Comparison of ENCODE assay signal across 11 cellular contexts in the genomic region with DNA sequence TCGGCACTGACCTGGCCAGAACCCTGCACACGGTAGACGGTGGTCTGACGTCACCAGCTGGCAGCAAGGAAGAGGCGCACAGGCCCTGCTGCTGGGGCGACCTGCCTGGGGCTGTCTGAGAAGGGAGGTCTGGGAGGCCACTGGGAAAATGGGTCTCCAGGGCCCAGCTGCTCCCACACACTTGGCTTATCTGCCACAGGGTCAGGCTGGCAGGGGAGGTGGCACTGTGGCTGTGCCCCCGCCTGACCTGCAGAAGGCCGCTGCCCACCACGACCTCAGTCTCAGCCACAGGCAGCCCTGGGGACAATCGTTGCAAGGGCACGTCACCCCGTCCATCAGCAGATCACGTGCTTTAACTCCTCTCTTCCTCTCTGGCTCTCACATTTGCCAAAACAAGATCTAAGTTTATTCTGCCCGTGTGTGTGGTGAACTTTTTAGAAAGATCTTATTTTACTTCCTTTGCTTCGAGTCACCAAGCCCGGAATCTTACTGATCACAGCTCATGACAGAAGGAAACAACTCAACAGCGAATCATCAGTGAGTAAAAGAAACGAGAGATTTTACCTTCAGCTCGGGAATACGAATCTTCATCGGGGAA. TPM values are rescaled to one million over a fixed set of nuclear protein-coding genes. Genes with fewer than 3 reads are reported as not detected.
DNase-seq lines count a peak whose midpoint lies in the region; ATAC-seq lines count a peak whose summit lies in the region.
"Had no signal": no experiment of that assay in that cellular context is flagged by ENCODE, and none has a peak within 500 bp of the region (broad histone marks: within the 10 kb centered on the region; RNA-seq: fewer than 3 reads in every experiment).

No MANE protein-coding gene starts in this region.

- H3K27me3 ChIP-seq in effector memory CD4-positive, alpha-beta T cell (replicated peaks; ENCODE audit: control insufficient read depth, insufficient read depth, low read length, poor library complexity, severe bottlenecking), result no peaks in the 10 kb centered on the region

- H3K36me3 ChIP-seq in effector memory CD4-positive, alpha-beta T cell (ENCODE audit: control insufficient read depth, insufficient read depth, low read length), result no peaks in the 10 kb centered on the region

- no peaks in the 10 kb centered on the region for H3K4me1 ChIP-seq in effector memory CD4-positive, alpha-beta T cell (ENCODE audit: control insufficient read depth, insufficient read depth, low read length, poor library complexity, severe bottlenecking)

- H3K4me3 ChIP-seq in effector memory CD4-positive, alpha-beta T cell (ENCODE audit: insufficient read depth, low read depth, low read length, poor library complexity, severe bottlenecking), result no peak overlapping the region

- no peak overlapping the region for H3K27ac ChIP-seq in effector memory CD4-positive, alpha-beta T cell (ENCODE audit: insufficient read depth, low read length, poor library complexity, severe bottlenecking)

- no peak for ATAC-seq in HG03139 (IDR thresholded peaks at IDR 0.05; ENCODE audit: unreplicated experiment)
- ATAC-seq in HG02678 (IDR thresholded peaks at IDR 0.05; ENCODE audit: unreplicated experiment), result no peak

- DNase-seq in AG08396 (ENCODE audit: low spot score) (peak; percentile 51), MV-4-11 (lab: John Stamatoyannopoulos, UW) (peak; percentile 65), dermis blood vessel endothelial cell (peak; percentile 29), myocyte (ENCODE audit: low read depth) (peak; percentile 82), SK-N-DZ (ENCODE audit: low spot score) (no peak)
- DNase-seq in effector memory CD4-positive, alpha-beta T cell, result no peak
- DNase-seq: activated T-cell treated with anti-CD3 and anti-CD28 coated beads, Interleukin-2, amount 50 U/mL, for 48 hours; CD8-positive, alpha-beta T cell; NCI-H510A had no signal

- H3K9me3 ChIP-seq in effector memory CD4-positive, alpha-beta T cell (ENCODE audit: control insufficient read depth, low read length), result no peaks in the 10 kb centered on the region

RNA-seq across cellular contexts. Expression of gene RANBP3, which starts 45.2 kb away (rescaled TPM):
- total RNA-seq in dermis blood vessel endothelial cell, result 39.0 and 51.2 TPM in 2 replicates
- 50.3 and 64.0 TPM in 2 replicates for total RNA-seq in myocyte
- polyA plus RNA-seq in myocyte (2012), result 53.3 TPM
- 71.9 and 78.2 TPM in 2 replicates for polyA plus RNA-seq in SK-N-DZ (2014; cell fraction: cytosol; rRNA removed)
- polyA plus RNA-seq in SK-N-DZ (2014; cell fraction: nucleus; rRNA removed), result 54.0 and 151 TPM in 2 replicates

Comparison
In these comparisons a context has a peak if more than half of its experiments do, and no peak if none do; other contexts are left out.
1. DNase-seq: peak in AG08396 (single experiment), MV-4-11 (single experiment), dermis blood vessel endothelial cell (single experiment) and myocyte (single experiment); none in effector memory CD4-positive, alpha-beta T cell (0 of 3) and SK-N-DZ (single experiment).